3 cellular contexts compared by ENCODE assay signal in the genomic region with DNA sequence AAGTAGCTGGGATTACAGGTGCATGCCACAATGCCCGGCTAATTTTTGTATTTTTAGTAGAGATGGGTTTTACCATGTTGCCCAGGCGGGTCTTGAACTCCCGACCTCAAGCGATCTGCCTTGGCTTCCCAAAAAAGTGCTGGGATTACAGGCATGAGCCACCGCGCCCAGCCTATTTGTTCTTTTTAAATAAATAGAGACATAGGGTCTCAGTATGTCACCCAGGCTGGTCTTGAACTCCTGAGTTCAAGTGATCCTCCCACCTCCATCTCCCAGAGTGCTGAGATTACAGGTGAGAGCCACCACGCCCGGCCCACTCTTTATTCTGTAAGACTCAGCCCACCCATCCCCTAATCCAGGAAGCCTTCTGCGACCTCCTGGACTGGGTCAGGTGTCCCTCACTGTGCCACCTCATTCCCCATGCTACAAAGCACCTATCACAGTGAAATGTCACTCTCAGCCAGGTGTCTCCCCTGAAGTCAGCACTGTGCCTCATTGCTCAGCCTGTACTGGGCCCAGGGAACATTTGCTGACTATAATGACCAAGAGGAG.
TF ChIP-seq lines count a peak whose summit lies in the region.

No MANE protein-coding gene starts in this region.

TF ChIP-seq in H1, 55 proteins besides CTCF, POLR2A, EP300 and RAD21:
- TF ChIP-seq GABPA (IDR thresholded peaks at IDR 0.05; ENCODE audit: borderline replicate concordance, insufficient read depth, low read length) (no peak), TCF12 (IDR thresholded peaks at IDR 0.05; ENCODE audit: low read depth, low read length) (no peak), TAF1 (IDR thresholded peaks at IDR 0.05; ENCODE audit: low read depth, low read length) (no peak), BACH1 (IDR thresholded peaks at IDR 0.05; ENCODE audit: low read length) (no peak), GTF2F1 (IDR thresholded peaks at IDR 0.05; ENCODE audit: borderline replicate concordance, low read depth, low read length) (no peak), BRCA1 (IDR thresholded peaks at IDR 0.05; ENCODE audit: low read depth, low read length) (no peak), RXRA (IDR thresholded peaks at IDR 0.05; ENCODE audit: insufficient read depth, low read depth, low read length) (no peak), KDM4A (IDR thresholded peaks at IDR 0.05; ENCODE audit: low read depth, low read length, severe bottlenecking) (no peak), SIN3A (conservative IDR thresholded peaks at IDR 0.05 in 1 of 2, IDR thresholded peaks at IDR 0.05 in 1 of 2; ENCODE audit: low read depth in 1 of 2, low read length in 2 of 2) (no peak), CTBP2 (IDR thresholded peaks at IDR 0.05; ENCODE audit: borderline replicate concordance, insufficient read depth, insufficient read length, low read length) (no peak), JUN (IDR thresholded peaks at IDR 0.05; ENCODE audit: low read depth, low read length) (no peak), PHF8 (conservative IDR thresholded peaks at IDR 0.05; ENCODE audit: low read depth, low read length) (no peak), ASH2L (IDR thresholded peaks at IDR 0.05; ENCODE audit: low read length) (no peak), NRF1 (IDR thresholded peaks at IDR 0.05; ENCODE audit: low read depth, low read length) (no peak), MAFK (IDR thresholded peaks at IDR 0.05; ENCODE audit: low read depth, low read length) (no peak), CHD2 (IDR thresholded peaks at IDR 0.05; ENCODE audit: low read length) (no peak), RBBP5 (IDR thresholded peaks at IDR 0.05; ENCODE audit: borderline replicate concordance, low read depth, low read length) (no peak), SP4 (IDR thresholded peaks at IDR 0.05; ENCODE audit: low read length) (no peak)
- TF ChIP-seq, protein P1, sequence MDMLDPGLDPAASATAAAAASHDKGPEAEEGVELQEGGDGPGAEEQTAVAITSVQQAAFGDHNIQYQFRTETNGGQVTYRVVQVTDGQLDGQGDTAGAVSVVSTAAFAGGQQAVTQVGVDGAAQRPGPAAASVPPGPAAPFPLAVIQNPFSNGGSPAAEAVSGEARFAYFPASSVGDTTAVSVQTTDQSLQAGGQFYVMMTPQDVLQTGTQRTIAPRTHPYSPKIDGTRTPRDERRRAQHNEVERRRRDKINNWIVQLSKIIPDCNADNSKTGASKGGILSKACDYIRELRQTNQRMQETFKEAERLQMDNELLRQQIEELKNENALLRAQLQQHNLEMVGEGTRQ (IDR thresholded peaks at IDR 0.05; ENCODE audit: low read length), result no peak
- TF ChIP-seq, protein P2, sequence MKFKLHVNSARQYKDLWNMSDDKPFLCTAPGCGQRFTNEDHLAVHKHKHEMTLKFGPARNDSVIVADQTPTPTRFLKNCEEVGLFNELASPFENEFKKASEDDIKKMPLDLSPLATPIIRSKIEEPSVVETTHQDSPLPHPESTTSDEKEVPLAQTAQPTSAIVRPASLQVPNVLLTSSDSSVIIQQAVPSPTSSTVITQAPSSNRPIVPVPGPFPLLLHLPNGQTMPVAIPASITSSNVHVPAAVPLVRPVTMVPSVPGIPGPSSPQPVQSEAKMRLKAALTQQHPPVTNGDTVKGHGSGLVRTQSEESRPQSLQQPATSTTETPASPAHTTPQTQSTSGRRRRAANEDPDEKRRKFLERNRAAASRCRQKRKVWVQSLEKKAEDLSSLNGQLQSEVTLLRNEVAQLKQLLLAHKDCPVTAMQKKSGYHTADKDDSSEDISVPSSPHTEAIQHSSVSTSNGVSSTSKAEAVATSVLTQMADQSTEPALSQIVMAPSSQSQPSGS (IDR thresholded peaks at IDR 0.05; ENCODE audit: low read length), result no peak

TF ChIP-seq in WTC11, 78 proteins besides CTCF, POLR2A, EP300 and RAD21 (continues in another document):
- TF ChIP-seq TEAD4 (CRISPR knock-in tag; IDR thresholded peaks at IDR 0.05) (no peak), TP53 (CRISPR knock-in tag; IDR thresholded peaks at IDR 0.05) (no peak), CREM (CRISPR knock-in tag; IDR thresholded peaks at IDR 0.05) (no peak), MXD4 (CRISPR knock-in tag; IDR thresholded peaks at IDR 0.05; ENCODE audit: borderline replicate concordance) (no peak), OVOL2 (CRISPR knock-in tag; IDR thresholded peaks at IDR 0.05; ENCODE audit: borderline replicate concordance) (no peak), NR3C1 (CRISPR knock-in tag; conservative IDR thresholded peaks at IDR 0.05; ENCODE audit: low read depth) (no peak), SOX15 (CRISPR knock-in tag; IDR thresholded peaks at IDR 0.05) (no peak), RORB (CRISPR knock-in tag; IDR thresholded peaks at IDR 0.05) (no peak)
- TF ChIP-seq, protein P3, sequence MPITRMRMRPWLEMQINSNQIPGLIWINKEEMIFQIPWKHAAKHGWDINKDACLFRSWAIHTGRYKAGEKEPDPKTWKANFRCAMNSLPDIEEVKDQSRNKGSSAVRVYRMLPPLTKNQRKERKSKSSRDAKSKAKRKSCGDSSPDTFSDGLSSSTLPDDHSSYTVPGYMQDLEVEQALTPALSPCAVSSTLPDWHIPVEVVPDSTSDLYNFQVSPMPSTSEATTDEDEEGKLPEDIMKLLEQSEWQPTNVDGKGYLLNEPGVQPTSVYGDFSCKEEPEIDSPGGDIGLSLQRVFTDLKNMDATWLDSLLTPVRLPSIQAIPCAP (CRISPR knock-in tag; IDR thresholded peaks at IDR 0.05), result no peak
- TF ChIP-seq, protein P4, sequence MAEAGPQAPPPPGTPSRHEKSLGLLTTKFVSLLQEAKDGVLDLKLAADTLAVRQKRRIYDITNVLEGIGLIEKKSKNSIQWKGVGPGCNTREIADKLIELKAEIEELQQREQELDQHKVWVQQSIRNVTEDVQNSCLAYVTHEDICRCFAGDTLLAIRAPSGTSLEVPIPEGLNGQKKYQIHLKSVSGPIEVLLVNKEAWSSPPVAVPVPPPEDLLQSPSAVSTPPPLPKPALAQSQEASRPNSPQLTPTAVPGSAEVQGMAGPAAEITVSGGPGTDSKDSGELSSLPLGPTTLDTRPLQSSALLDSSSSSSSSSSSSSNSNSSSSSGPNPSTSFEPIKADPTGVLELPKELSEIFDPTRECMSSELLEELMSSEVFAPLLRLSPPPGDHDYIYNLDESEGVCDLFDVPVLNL (CRISPR knock-in tag; IDR thresholded peaks at IDR 0.05; ENCODE audit: borderline replicate concordance, low read depth), result no peak
- TF ChIP-seq, protein P5, sequence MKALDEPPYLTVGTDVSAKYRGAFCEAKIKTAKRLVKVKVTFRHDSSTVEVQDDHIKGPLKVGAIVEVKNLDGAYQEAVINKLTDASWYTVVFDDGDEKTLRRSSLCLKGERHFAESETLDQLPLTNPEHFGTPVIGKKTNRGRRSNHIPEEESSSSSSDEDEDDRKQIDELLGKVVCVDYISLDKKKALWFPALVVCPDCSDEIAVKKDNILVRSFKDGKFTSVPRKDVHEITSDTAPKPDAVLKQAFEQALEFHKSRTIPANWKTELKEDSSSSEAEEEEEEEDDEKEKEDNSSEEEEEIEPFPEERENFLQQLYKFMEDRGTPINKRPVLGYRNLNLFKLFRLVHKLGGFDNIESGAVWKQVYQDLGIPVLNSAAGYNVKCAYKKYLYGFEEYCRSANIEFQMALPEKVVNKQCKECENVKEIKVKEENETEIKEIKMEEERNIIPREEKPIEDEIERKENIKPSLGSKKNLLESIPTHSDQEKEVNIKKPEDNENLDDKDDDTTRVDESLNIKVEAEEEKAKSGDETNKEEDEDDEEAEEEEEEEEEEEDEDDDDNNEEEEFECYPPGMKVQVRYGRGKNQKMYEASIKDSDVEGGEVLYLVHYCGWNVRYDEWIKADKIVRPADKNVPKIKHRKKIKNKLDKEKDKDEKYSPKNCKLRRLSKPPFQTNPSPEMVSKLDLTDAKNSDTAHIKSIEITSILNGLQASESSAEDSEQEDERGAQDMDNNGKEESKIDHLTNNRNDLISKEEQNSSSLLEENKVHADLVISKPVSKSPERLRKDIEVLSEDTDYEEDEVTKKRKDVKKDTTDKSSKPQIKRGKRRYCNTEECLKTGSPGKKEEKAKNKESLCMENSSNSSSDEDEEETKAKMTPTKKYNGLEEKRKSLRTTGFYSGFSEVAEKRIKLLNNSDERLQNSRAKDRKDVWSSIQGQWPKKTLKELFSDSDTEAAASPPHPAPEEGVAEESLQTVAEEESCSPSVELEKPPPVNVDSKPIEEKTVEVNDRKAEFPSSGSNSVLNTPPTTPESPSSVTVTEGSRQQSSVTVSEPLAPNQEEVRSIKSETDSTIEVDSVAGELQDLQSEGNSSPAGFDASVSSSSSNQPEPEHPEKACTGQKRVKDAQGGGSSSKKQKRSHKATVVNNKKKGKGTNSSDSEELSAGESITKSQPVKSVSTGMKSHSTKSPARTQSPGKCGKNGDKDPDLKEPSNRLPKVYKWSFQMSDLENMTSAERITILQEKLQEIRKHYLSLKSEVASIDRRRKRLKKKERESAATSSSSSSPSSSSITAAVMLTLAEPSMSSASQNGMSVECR (CRISPR knock-in tag; IDR thresholded peaks at IDR 0.05; ENCODE audit: borderline replicate concordance), result no peak
- TF ChIP-seq, protein P6, sequence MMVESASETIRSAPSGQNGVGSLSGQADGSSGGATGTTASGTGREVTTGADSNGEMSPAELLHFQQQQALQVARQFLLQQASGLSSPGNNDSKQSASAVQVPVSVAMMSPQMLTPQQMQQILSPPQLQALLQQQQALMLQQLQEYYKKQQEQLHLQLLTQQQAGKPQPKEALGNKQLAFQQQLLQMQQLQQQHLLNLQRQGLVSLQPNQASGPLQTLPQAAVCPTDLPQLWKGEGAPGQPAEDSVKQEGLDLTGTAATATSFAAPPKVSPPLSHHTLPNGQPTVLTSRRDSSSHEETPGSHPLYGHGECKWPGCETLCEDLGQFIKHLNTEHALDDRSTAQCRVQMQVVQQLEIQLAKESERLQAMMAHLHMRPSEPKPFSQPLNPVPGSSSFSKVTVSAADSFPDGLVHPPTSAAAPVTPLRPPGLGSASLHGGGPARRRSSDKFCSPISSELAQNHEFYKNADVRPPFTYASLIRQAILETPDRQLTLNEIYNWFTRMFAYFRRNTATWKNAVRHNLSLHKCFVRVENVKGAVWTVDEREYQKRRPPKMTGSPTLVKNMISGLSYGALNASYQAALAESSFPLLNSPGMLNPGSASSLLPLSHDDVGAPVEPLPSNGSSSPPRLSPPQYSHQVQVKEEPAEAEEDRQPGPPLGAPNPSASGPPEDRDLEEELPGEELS (CRISPR knock-in tag; IDR thresholded peaks at IDR 0.05), result no peak

TF ChIP-seq in GM23338, 12 proteins besides CTCF, POLR2A, EP300 and RAD21:
- no peak for TF ChIP-seq EZH2 (IDR thresholded peaks at IDR 0.05; ENCODE audit: low read depth, unreplicated experiment)
- TF ChIP-seq STAT1 (IDR thresholded peaks at IDR 0.05; ENCODE audit: unreplicated experiment), result no peak
- TF ChIP-seq ZNF331 (CRISPR knock-in tag; IDR thresholded peaks at IDR 0.05; ENCODE audit: low read depth), result no peak
- no peak for TF ChIP-seq EZH2phosphoT487 (IDR thresholded peaks at IDR 0.05; ENCODE audit: unreplicated experiment)
- no peak for TF ChIP-seq CREB1 (CRISPR knock-in tag; IDR thresholded peaks at IDR 0.05; ENCODE audit: low read depth)
TF ChIP-seq in GM23338: peak in this region for 0.
